11 cellular contexts compared by ENCODE assay signal in the genomic region with DNA sequence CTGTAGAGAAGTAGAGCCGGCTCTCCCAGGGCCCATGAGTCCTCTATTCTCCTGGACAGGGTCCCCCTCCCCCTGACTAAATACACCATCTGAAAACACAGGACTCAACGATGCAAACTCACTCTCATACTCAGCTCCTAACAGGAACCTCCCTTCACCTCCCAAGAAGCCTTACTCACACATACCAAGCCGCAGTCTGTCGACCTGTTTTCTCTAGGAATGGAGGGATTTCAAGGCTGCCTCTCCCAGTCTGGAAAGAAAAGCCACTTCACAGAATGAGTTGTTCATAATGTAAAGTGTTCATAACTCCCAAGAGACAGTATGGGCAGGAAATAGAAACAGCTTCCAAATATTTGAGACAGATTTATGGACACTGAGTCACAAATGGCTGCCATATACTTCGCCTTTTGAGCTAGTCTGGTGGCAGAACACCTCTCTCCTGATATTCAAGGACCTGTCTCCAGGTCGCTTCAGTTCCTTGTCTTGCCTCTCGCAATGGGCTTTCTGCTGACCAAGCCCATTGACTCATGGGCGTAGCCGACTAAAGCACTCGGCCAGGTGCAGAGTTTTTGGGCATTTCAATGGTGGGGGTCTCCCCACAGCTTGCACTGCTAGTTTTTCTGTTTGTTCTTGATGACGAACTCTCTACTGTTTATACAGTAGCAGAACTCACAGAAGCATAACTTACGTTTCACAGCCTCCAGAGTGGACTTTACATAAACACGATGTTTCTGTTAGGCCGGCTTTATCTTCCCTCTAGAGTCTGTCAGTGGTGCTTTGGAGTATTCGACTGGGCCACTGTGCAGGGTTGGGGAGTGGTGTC. TPM values are rescaled to one million over a fixed set of nuclear protein-coding genes. Genes with fewer than 3 reads are reported as not detected.
DNase-seq lines count a peak whose midpoint lies in the region; ATAC-seq, FAIRE-seq and TF ChIP-seq lines count a peak whose summit lies in the region.
"Had no signal": no experiment of that assay in that cellular context is flagged by ENCODE, and none has a peak within 500 bp of the region (broad histone marks: within the 10 kb centered on the region; RNA-seq: fewer than 3 reads in every experiment).

No MANE protein-coding gene starts in this region.

- H3K9me3 Mint-ChIP-seq in type B pancreatic cell, result no peaks in the 10 kb centered on the region
- no peaks in the 10 kb centered on the region for H3K9me3 Mint-ChIP-seq in activated T-helper 17 cell treated with anti-CD3 and anti-CD28 coated beads, Interleukin-2, amount 50 U/mL, for 72 hours
- H3K9me3 Mint-ChIP-seq: H9 had no signal

- in situ Hi-C loops in K562 (cut with MboI), result no loop called here

- peak overlapping the region; percentile 90 for H3K27ac Mint-ChIP-seq in type B pancreatic cell
- H3K27ac Mint-ChIP-seq in activated T-helper 17 cell treated with anti-CD3 and anti-CD28 coated beads, Interleukin-2, amount 50 U/mL, for 72 hours, result no peak overlapping the region

- H3K4me1 ChIP-seq in K562 (replicated peaks in 1 of 2; ENCODE audit: control insufficient read depth in 2 of 2, insufficient read depth in 2 of 2, low read length in 2 of 2) (peaks cover 24 to 29% of the 10 kb centered on the region in 2 experiments; a peak in 4 of 5 replicates), mesodermal cell (ENCODE audit: control insufficient read depth, insufficient read depth, low read length, poor library complexity, severe bottlenecking) (peaks cover 71% of the 10 kb centered on the region)

- peak overlapping the region; percentile 24; the same call in 1 of the 2 replicates for H3K4me2 ChIP-seq in K562 (ENCODE audit: insufficient read depth, low read length)

- H3K9me3 ChIP-seq in K562 (replicated peaks; ENCODE audit: control insufficient read depth, insufficient read depth, low read depth, low read length) (no peaks in the 10 kb centered on the region), mesodermal cell (ENCODE audit: control insufficient read depth, low read length) (no peaks in the 10 kb centered on the region)

- H3K79me2 ChIP-seq in K562 (ENCODE audit: control insufficient read depth, insufficient read depth, low read length), result no peaks in the 10 kb centered on the region

- no peak overlapping the region for H3K9ac ChIP-seq in K562 (ENCODE audit: insufficient read depth in 1 of 2, low read depth in 2 of 2, low read length in 2 of 2)

- DNase-seq in HS-5 (ENCODE audit: low read depth), result peak; percentile 92
- no peak for DNase-seq in K562 (ENCODE audit: extremely low read depth in 1 of 4, low spot score in 3 of 4)
- DNase-seq in type B pancreatic cell (ENCODE audit: extremely low spot score, unreplicated experiment), result no peak
- DNase-seq in medulla oblongata (ENCODE audit: extremely low spot score), result no peak
- no peak for DNase-seq in left lobe of liver (ENCODE audit: low spot score)
- DNase-seq: H9, NCI-H1092 treated with DMSO at 0.1 percent for 48 hours, nucleus accumbens had no signal

- no peaks in the 10 kb centered on the region for H3K27me3 Mint-ChIP-seq in type B pancreatic cell
- peaks cover 3% of the 10 kb centered on the region for H3K27me3 Mint-ChIP-seq in activated T-helper 17 cell treated with anti-CD3 and anti-CD28 coated beads, Interleukin-2, amount 50 U/mL, for 72 hours

- 0 out of 2 replicates have a peak, but pooled peaks cover 3% of the 10 kb centered on the region for H4K20me1 ChIP-seq in K562 (replicated peaks; ENCODE audit: control insufficient read depth, insufficient read depth, low read length)

- TF ChIP-seq POLR2A in K562 (conservative IDR thresholded peaks at IDR 0.05), result no peak

- H2AFZ ChIP-seq in K562 (ENCODE audit: low read depth, low read length), result peak overlapping the region; percentile 76

- TF ChIP-seq RAD21 in K562 (CRISPR knock-in tag; conservative IDR thresholded peaks at IDR 0.05 in 1 of 2, IDR thresholded peaks at IDR 0.05 in 1 of 2), result no peak

- ATAC-seq in K562 (peak; percentile 5), left lobe of liver (no peak)
- ATAC-seq in activated T-helper 17 cell treated with anti-CD3 and anti-CD28 coated beads, Interleukin-2, amount 50 U/mL, for 72 hours (replicated peaks), result no peak

- H3K36me3 Mint-ChIP-seq in type B pancreatic cell, result no peaks in the 10 kb centered on the region
- H3K36me3 Mint-ChIP-seq in activated T-helper 17 cell treated with anti-CD3 and anti-CD28 coated beads, Interleukin-2, amount 50 U/mL, for 72 hours (ENCODE audit: low read depth), result no peaks in the 10 kb centered on the region

- BruUV-seq in K562 (replicated peaks; lab: Mats Ljungman, UMichigan), result no TSS peak

- H3K9me1 ChIP-seq in K562 (ENCODE audit: control insufficient read depth, insufficient read depth, low read length), result no peaks in the 10 kb centered on the region

- TF ChIP-seq CTCF in K562 (IDR thresholded peaks at IDR 0.05 in 2 of 3, conservative IDR thresholded peaks at IDR 0.05 in 1 of 3; ENCODE audit: insufficient read depth in 2 of 3, low read depth in 1 of 3, low read length in 3 of 3), result no peak
- TF ChIP-seq CTCF in type B pancreatic cell (conservative IDR thresholded peaks at IDR 0.05), result no peak

- H3K4me3 Mint-ChIP-seq in type B pancreatic cell, result peak overlapping the region; percentile 49
- no peak overlapping the region for H3K4me3 Mint-ChIP-seq in activated T-helper 17 cell treated with anti-CD3 and anti-CD28 coated beads, Interleukin-2, amount 50 U/mL, for 72 hours
- H3K4me3 Mint-ChIP-seq: H9 had no signal

- no peak overlapping the region for H3K27ac ChIP-seq in K562 (ENCODE audit: extremely low read depth, low read depth, low read length)
- peak overlapping the region; percentile 77 for H3K27ac ChIP-seq in mesodermal cell (ENCODE audit: low read depth, low read length, severe bottlenecking)

- CTCF ChIA-PET in K562 (lab: Yijun Ruan, JAX; ENCODE audit: low intra/inter-chr PET ratio), result no interaction called here

- intact Hi-C loops in K562 (cut with micrococcal nuclease), result no loop called here

- H3K36me3 ChIP-seq in K562 (ENCODE audit: control insufficient read depth, insufficient read depth, low read length), result no peaks in the 10 kb centered on the region
- no peaks in the 10 kb centered on the region for H3K36me3 ChIP-seq in mesodermal cell (ENCODE audit: control insufficient read depth, insufficient read depth, low read length)

- POLR2A ChIA-PET in K562 (lab: Yijun Ruan, JAX), result interaction anchor here (0.7 to 1.3 kb wide), 3 partner anchors 9 to 143 kb away, joined by 3 to 4 read pairs (median 4); no protein-coding TSS in a partner anchor

- peaks cover 0 to 14% of the 10 kb centered on the region in 2 experiments; a peak in 1 of 5 replicates for H3K27me3 ChIP-seq in K562 (ENCODE audit: control insufficient read depth in 2 of 2, insufficient read depth in 2 of 2, low read length in 2 of 2)

- peak; percentile 29 for FAIRE-seq in K562 (lab: Jason Lieb, UNC)

- 51% methylated on average over 15 of the region's 15 CpGs for WGBS in K562 (ENCODE audit: insufficient coverage, low coverage, missing lambda C conversion rate)
- 91% methylated on average over 11 to 13 of the region's 15 CpGs for WGBS in mesodermal cell (ENCODE audit: insufficient coverage in 2 of 2), 2 experiments

- H3K4me1 Mint-ChIP-seq in type B pancreatic cell (ENCODE audit: unreplicated experiment), result peaks cover 65% of the 10 kb centered on the region
- H3K4me1 Mint-ChIP-seq in activated T-helper 17 cell treated with anti-CD3 and anti-CD28 coated beads, Interleukin-2, amount 50 U/mL, for 72 hours, result no peaks in the 10 kb centered on the region

- no peak for TF ChIP-seq EP300 in K562 (IDR thresholded peaks at IDR 0.05; ENCODE audit: low read length)

- H3K4me3 ChIP-seq in K562, result no peak overlapping the region
- H3K4me3 ChIP-seq in mesodermal cell (ENCODE audit: extremely low read depth, insufficient read depth, low read length, poor library complexity, severe bottlenecking), result no peak overlapping the region
- H3K4me3 ChIP-seq: dorsolateral prefrontal cortex had no signal

RNA-seq across cellular contexts. Expression of a gene that starts 25.0 kb away (rescaled TPM):
- not detected in 2 replicates for total RNA-seq in K562 (2011; cell fraction: chromatin; rRNA removed; ENCODE audit: low replicate concordance)
- total RNA-seq in K562 (2011; cell fraction: nucleolus; rRNA removed), result not detected in 2 replicates
- total RNA-seq in K562 (2011; cell fraction: nucleoplasm; rRNA removed), result not detected in 2 replicates
- total RNA-seq in K562 (2014; rRNA removed) (1.5 and 2.6 TPM in 2 replicates), K562 (2014; rRNA removed; fragmentation: Illumina TruSeq; extraction: Trizol) (not detected in 2 replicates), K562 (2015; rRNA removed; fragmentation: Illumina TruSeq; extraction: Trizol) (0.36 TPM in 1 of 2 replicates, not detected in the other), K562 (2021) (0.51 and 0.58 TPM in 2 replicates), type B pancreatic cell (ENCODE audit: low replicate concordance) (0.46 TPM in 1 of 2 replicates, not detected in the other), left lobe of liver (not detected)
- polyA plus RNA-seq in K562 (2011; rRNA removed) (0.28 and 0.81 TPM in 2 replicates), K562 (2014; fragmentation: Illumina TruSeq; extraction: Trizol) (0.57 TPM in 1 of 2 replicates, not detected in the other), K562 (2014; fragmentation: Nextera tagmentation; extraction: Ambion mirVana) (under 1 TPM; 0.32 to 0.53 TPM), K562 (2014; rRNA removed) (1.0 and 3.0 TPM in 2 replicates)
- 0.57 and 0.58 TPM in 2 replicates for polyA plus RNA-seq in K562 (2011; cell fraction: cytosol; rRNA removed)
- polyA plus RNA-seq in K562 (2011; cell fraction: nucleus; rRNA removed), result 0.43 and 0.73 TPM in 2 replicates
- polyA plus RNA-seq in K562 (2012), result 0.44 and 3.0 TPM in 2 replicates
- not detected in 2 replicates for polyA minus RNA-seq in K562 (2011; rRNA and poly(A)+ RNA removed)
- 2.4 TPM in 1 of 2 replicates, not detected in the other for polyA minus RNA-seq in K562 (2011; cell fraction: cytosol; rRNA and poly(A)+ RNA removed)
- polyA minus RNA-seq in K562 (2011; cell fraction: nucleus; rRNA and poly(A)+ RNA removed), result not detected in 2 replicates
- polyA plus RNA-seq in mesodermal cell (2013, experiment 1 of 2), result 1.7 TPM
- 1.0 TPM for polyA plus RNA-seq in mesodermal cell (2013, experiment 2 of 2)
- not detected for total RNA-seq in activated T-helper 17 cell treated with anti-CD3 and anti-CD28 coated beads, Interleukin-2, amount 50 U/mL, for 72 hours
- total RNA-seq: H9 had no signal

RNA-seq across cellular contexts. Expression of a gene that starts 46.3 kb away (rescaled TPM):
- total RNA-seq in K562 (2011; cell fraction: chromatin; rRNA removed; ENCODE audit: low replicate concordance), result 20.2 and 24.4 TPM in 2 replicates
- total RNA-seq in K562 (2011; cell fraction: nucleolus; rRNA removed), result 28.2 and 32.0 TPM in 2 replicates
- 28.4 and 30.6 TPM in 2 replicates for total RNA-seq in K562 (2011; cell fraction: nucleoplasm; rRNA removed)
- total RNA-seq in K562 (2014; rRNA removed) (5.4 and 7.2 TPM in 2 replicates), K562 (2014; rRNA removed; fragmentation: Illumina TruSeq; extraction: Trizol) (5.9 and 6.0 TPM in 2 replicates), K562 (2015; rRNA removed; fragmentation: Illumina TruSeq; extraction: Trizol) (5.1 and 5.3 TPM in 2 replicates), K562 (2021) (7.8 and 8.0 TPM in 2 replicates), type B pancreatic cell (ENCODE audit: low replicate concordance) (8.2 and 18.5 TPM in 2 replicates), left lobe of liver (0.93 TPM)
- polyA plus RNA-seq in K562 (2011; rRNA removed) (17.9 and 21.5 TPM in 2 replicates), K562 (2014; fragmentation: Illumina TruSeq; extraction: Trizol) (9.4 and 10.0 TPM in 2 replicates), K562 (2014; fragmentation: Nextera tagmentation; extraction: Ambion mirVana) (1 to 10 TPM; 2.3 to 2.4 TPM), K562 (2014; rRNA removed) (6.5 and 8.3 TPM in 2 replicates)
- polyA plus RNA-seq in K562 (2011; cell fraction: cytosol; rRNA removed), result 25.0 and 29.5 TPM in 2 replicates
- polyA plus RNA-seq in K562 (2011; cell fraction: nucleus; rRNA removed), result 44.5 and 48.0 TPM in 2 replicates
- 8.9 and 16.5 TPM in 2 replicates for polyA plus RNA-seq in K562 (2012)
- 13.7 and 15.4 TPM in 2 replicates for polyA minus RNA-seq in K562 (2011; rRNA and poly(A)+ RNA removed)
- 6.8 and 7.7 TPM in 2 replicates for polyA minus RNA-seq in K562 (2011; cell fraction: cytosol; rRNA and poly(A)+ RNA removed)
- polyA minus RNA-seq in K562 (2011; cell fraction: nucleus; rRNA and poly(A)+ RNA removed), result 15.3 and 21.9 TPM in 2 replicates
- polyA plus RNA-seq in mesodermal cell (2013, experiment 1 of 2), result 13.9 TPM
- polyA plus RNA-seq in mesodermal cell (2013, experiment 2 of 2), result 13.2 TPM
- total RNA-seq in activated T-helper 17 cell treated with anti-CD3 and anti-CD28 coated beads, Interleukin-2, amount 50 U/mL, for 72 hours, result 10 to 100 TPM; 11.9 to 19.7 TPM

RNA-seq across cellular contexts. Expression of a gene that starts 58.8 kb away (rescaled TPM):
- total RNA-seq in K562 (2011; cell fraction: chromatin; rRNA removed; ENCODE audit: low replicate concordance), result 19.7 and 30.9 TPM in 2 replicates
- 10.5 and 12.1 TPM in 2 replicates for total RNA-seq in K562 (2011; cell fraction: nucleolus; rRNA removed)
- total RNA-seq in K562 (2011; cell fraction: nucleoplasm; rRNA removed), result 21.0 and 33.4 TPM in 2 replicates
- total RNA-seq in K562 (2014; rRNA removed) (26.1 and 27.6 TPM in 2 replicates), K562 (2014; rRNA removed; fragmentation: Illumina TruSeq; extraction: Trizol) (35.8 and 44.2 TPM in 2 replicates), K562 (2015; rRNA removed; fragmentation: Illumina TruSeq; extraction: Trizol) (19.4 and 23.2 TPM in 2 replicates), K562 (2021) (37.8 and 40.5 TPM in 2 replicates), type B pancreatic cell (ENCODE audit: low replicate concordance) (19.1 and 22.6 TPM in 2 replicates), left lobe of liver (5.1 TPM)
- polyA plus RNA-seq in K562 (2011; rRNA removed) (29.1 and 31.0 TPM in 2 replicates), K562 (2014; fragmentation: Illumina TruSeq; extraction: Trizol) (23.0 and 23.4 TPM in 2 replicates), K562 (2014; fragmentation: Nextera tagmentation; extraction: Ambion mirVana) (10 to 100 TPM; 11.2 to 17.1 TPM), K562 (2014; rRNA removed) (25.8 and 26.4 TPM in 2 replicates)
- 4.9 and 14.0 TPM in 2 replicates for polyA plus RNA-seq in K562 (2011; cell fraction: cytosol; rRNA removed)
- polyA plus RNA-seq in K562 (2011; cell fraction: nucleus; rRNA removed), result 14.6 and 16.7 TPM in 2 replicates
- polyA plus RNA-seq in K562 (2012), result 8.6 and 9.6 TPM in 2 replicates
- 40.6 and 45.9 TPM in 2 replicates for polyA minus RNA-seq in K562 (2011; rRNA and poly(A)+ RNA removed)
- polyA minus RNA-seq in K562 (2011; cell fraction: cytosol; rRNA and poly(A)+ RNA removed), result 19.4 and 28.1 TPM in 2 replicates
- polyA minus RNA-seq in K562 (2011; cell fraction: nucleus; rRNA and poly(A)+ RNA removed), result 11.2 and 19.1 TPM in 2 replicates
- polyA plus RNA-seq in mesodermal cell (2013, experiment 1 of 2), result 11.0 TPM
- 12.0 TPM for polyA plus RNA-seq in mesodermal cell (2013, experiment 2 of 2)
- total RNA-seq in activated T-helper 17 cell treated with anti-CD3 and anti-CD28 coated beads, Interleukin-2, amount 50 U/mL, for 72 hours, result 10 to 100 TPM; 27.6 to 28.1 TPM
